In genomic region chr6:79466222-79466834, GRCh38 we compare ENCODE assay signal across 8 cellular contexts.
DNase-seq lines count a peak whose midpoint lies in the region; ATAC-seq, FAIRE-seq and TF ChIP-seq lines count a peak whose summit lies in the region.

No MANE protein-coding gene starts in this region.

- no peaks in the 10 kb centered on the region for H3K27me3 Mint-ChIP-seq in WTC11 (ENCODE audit: low read depth)

- H3K4me1 ChIP-seq in BE2C (peaks cover 7% of the 10 kb centered on the region; the same call in 1 of the 2 replicates), OCI-LY7 (ENCODE audit: insufficient read depth, low read length, poor library complexity, severe bottlenecking) (no peaks in the 10 kb centered on the region), fibroblast of lung (ENCODE audit: control insufficient read depth, extremely low read depth, insufficient read depth, low read length) (no peaks in the 10 kb centered on the region), small intestine (ENCODE audit: control insufficient read depth in 2 of 2, insufficient read depth in 1 of 2, low read depth in 1 of 2, low read length in 1 of 2) (no peaks in the 10 kb centered on the region)

- no peaks in the 10 kb centered on the region for H3K9me3 Mint-ChIP-seq in WTC11

- DNase-seq in BE2C = no peak
- DNase-seq in OCI-LY7 (ENCODE audit: low spot score) = peak; percentile 4
- peak; percentile 11 to 74 for DNase-seq in fibroblast of lung (ENCODE audit: low read depth in 2 of 2)
- no peak for DNase-seq in small intestine
- DNase-seq in WTC11 (ENCODE audit: low spot score) = no peak
- no peak for DNase-seq in stimulated activated naive CD4-positive, alpha-beta T cell (lab: John Stamatoyannopoulos, UW)

- H3K27ac Mint-ChIP-seq in WTC11 = no peak overlapping the region

- no TSS peak for BruUV-seq in OCI-LY7 (replicated peaks; lab: Mats Ljungman, UMichigan)

- intact Hi-C loops in OCI-LY7 (cut with micrococcal nuclease; ENCODE audit: unreplicated experiment) = no loop called here

- peak; percentile 56 for TF ChIP-seq CTCF in BE2C (IDR thresholded peaks at IDR 0.05; ENCODE audit: low read depth, low read length)
- TF ChIP-seq CTCF in OCI-LY7 (conservative IDR thresholded peaks at IDR 0.05; ENCODE audit: low read length) = peak; percentile 77
- peak; percentile 23 to 51 for TF ChIP-seq CTCF in fibroblast of lung (conservative IDR thresholded peaks at IDR 0.05 in 1 of 2, IDR thresholded peaks at IDR 0.05 in 1 of 2; ENCODE audit: low read depth in 1 of 2, low read length in 2 of 2)
- TF ChIP-seq CTCF in WTC11 (IDR thresholded peaks at IDR 0.05) = no peak; the same call in 1 of the 2 replicates

- H3K27ac ChIP-seq in OCI-LY7 (ENCODE audit: low read depth, low read length, poor library complexity, severe bottlenecking) (no peak overlapping the region), fibroblast of lung (ENCODE audit: insufficient read depth, low read length) (no peak overlapping the region), small intestine (ENCODE audit: low read depth in 1 of 2, low read length in 1 of 2) (no peak overlapping the region)

- H3K9me3 ChIP-seq in BE2C (no peaks in the 10 kb centered on the region), OCI-LY7 (ENCODE audit: low read length) (no peaks in the 10 kb centered on the region), fibroblast of lung (ENCODE audit: control insufficient read depth, insufficient read depth, low read depth, low read length) (no peaks in the 10 kb centered on the region), small intestine (ENCODE audit: control insufficient read depth, low read depth) (no peaks in the 10 kb centered on the region)

- H4K20me1 ChIP-seq in OCI-LY7 (ENCODE audit: insufficient read depth, low read length) (no peaks in the 10 kb centered on the region), fibroblast of lung (ENCODE audit: control insufficient read depth, extremely low read depth, insufficient read depth, low read length) (no peaks in the 10 kb centered on the region)

- FAIRE-seq in small intestine (lab: Jason Lieb, UNC) = peak; percentile 23

- H3K4me3 ChIP-seq in BE2C (ENCODE audit: low read depth, low read length) (peak overlapping the region; percentile 47), OCI-LY7 (ENCODE audit: low read depth, low read length, poor library complexity, severe bottlenecking) (no peak overlapping the region), fibroblast of lung (replicated peaks in 1 of 4; ENCODE audit: control extremely low read depth in 1 of 4, insufficient read depth in 1 of 4, low read depth in 3 of 4, low read length in 4 of 4) (no peak overlapping the region), small intestine (ENCODE audit: low read depth in 1 of 2, low read length in 2 of 2) (no peak overlapping the region)

- no peaks in the 10 kb centered on the region for H3K79me2 ChIP-seq in OCI-LY7 (ENCODE audit: insufficient read depth, low read depth, low read length)
- no peaks in the 10 kb centered on the region for H3K79me2 ChIP-seq in fibroblast of lung (ENCODE audit: control insufficient read depth, insufficient read depth, low read length)

- POLR2A ChIA-PET in OCI-LY7 (lab: Charles Lee) (interaction anchor here (1.1 kb wide), 1 partner anchor 220 kb away, joined by 3 read pairs; no protein-coding TSS in a partner anchor), WTC11 (lab: Charles Lee) (no interaction called here)

- CTCF ChIA-PET in OCI-LY7 (lab: Charles Lee; ENCODE audit: unreplicated experiment) = no interaction called here
- CTCF ChIA-PET in WTC11 (lab: Charles Lee) = interaction anchor here (1.3 to 2.3 kb wide), 2 partner anchors 35 to 184 kb away, joined by 3 to 12 read pairs; no protein-coding TSS in a partner anchor

- no peak overlapping the region for H3K4me3 Mint-ChIP-seq in WTC11

- H2AFZ ChIP-seq in OCI-LY7 (ENCODE audit: low read length) (no peak overlapping the region), fibroblast of lung (ENCODE audit: low read length) (no peak overlapping the region)

- H3K27me3 ChIP-seq in BE2C (no peaks in the 10 kb centered on the region), fibroblast of lung (ENCODE audit: control insufficient read depth, insufficient read depth, low read length) (no peaks in the 10 kb centered on the region), small intestine (ENCODE audit: control insufficient read depth in 2 of 2, insufficient read depth in 2 of 2, low read length in 2 of 2) (no peaks in the 10 kb centered on the region)

- H3K4me1 Mint-ChIP-seq in WTC11 = peaks cover 20% of the 10 kb centered on the region

- H3K9ac ChIP-seq in fibroblast of lung (ENCODE audit: insufficient read depth, low read length) = no peak overlapping the region

- no peaks in the 10 kb centered on the region for H3K36me3 Mint-ChIP-seq in WTC11

- no peaks in the 10 kb centered on the region for H3K9me2 ChIP-seq in OCI-LY7 (ENCODE audit: insufficient read depth, low read length)

- H3K4me2 ChIP-seq in OCI-LY7 (ENCODE audit: low read length) (no peak overlapping the region), fibroblast of lung (ENCODE audit: extremely low read depth, insufficient read depth, low read length) (no peak overlapping the region)

- peak; percentile 62 for ATAC-seq in GM21529 (IDR thresholded peaks at IDR 0.05; ENCODE audit: unreplicated experiment)
- ATAC-seq in WTC11 = no peak
- ATAC-seq in GM19328 (IDR thresholded peaks at IDR 0.05; ENCODE audit: unreplicated experiment) = no peak

- H3K36me3 ChIP-seq in BE2C = no peaks in the 10 kb centered on the region
- H3K36me3 ChIP-seq in OCI-LY7 (ENCODE audit: insufficient read depth, low read length) = no peaks in the 10 kb centered on the region
- no peaks in the 10 kb centered on the region for H3K36me3 ChIP-seq in fibroblast of lung (ENCODE audit: control insufficient read depth, insufficient read depth, low read length)
- H3K36me3 ChIP-seq in small intestine (ENCODE audit: control insufficient read depth in 2 of 2, insufficient read depth in 2 of 2, low read length in 2 of 2) = no peaks in the 10 kb centered on the region

- 13 to 23% (median 19%) methylated on average over 6 of the region's 6 CpGs for WGBS in small intestine, 3 donors

TF ChIP-seq in WTC11, 78 proteins besides CTCF, POLR2A, EP300 and RAD21 (continues in another document):
- TF ChIP-seq E2F4 (CRISPR knock-in tag; IDR thresholded peaks at IDR 0.05; ENCODE audit: borderline replicate concordance, low read depth) = no peak
- no peak for TF ChIP-seq PREB (CRISPR knock-in tag; IDR thresholded peaks at IDR 0.05; ENCODE audit: borderline replicate concordance)
- no peak for TF ChIP-seq RELA (CRISPR knock-in tag; IDR thresholded peaks at IDR 0.05; ENCODE audit: borderline replicate concordance)
- no peak for TF ChIP-seq CREB1 (CRISPR knock-in tag; IDR thresholded peaks at IDR 0.05)
- no peak for TF ChIP-seq USF2 (CRISPR knock-in tag; IDR thresholded peaks at IDR 0.05)
- no peak for TF ChIP-seq MXD4 (CRISPR knock-in tag; IDR thresholded peaks at IDR 0.05; ENCODE audit: borderline replicate concordance)
- TF ChIP-seq ZNF121 (CRISPR knock-in tag; IDR thresholded peaks at IDR 0.05) = no peak
- no peak for TF ChIP-seq CDX4 (CRISPR knock-in tag; IDR thresholded peaks at IDR 0.05; ENCODE audit: borderline replicate concordance)
- TF ChIP-seq MLX (CRISPR knock-in tag; IDR thresholded peaks at IDR 0.05) = no peak

Comparison
In these comparisons a context has a peak if more than half of its experiments do, and no peak if none do; other contexts are left out.
1. DNase-seq: peak in OCI-LY7 (single experiment) and fibroblast of lung (2 of 2); none in BE2C (single experiment), small intestine (single experiment), WTC11 (single experiment) and stimulated activated naive CD4-positive, alpha-beta T cell (0 of 6).